ENCODE assay signal across 10 cellular contexts in genomic region chr2:110847651-110848050, GRCh38.
"Had no signal": no experiment of that assay in that cellular context is flagged by ENCODE, and none has a peak within 500 bp of the region (broad histone marks: within the 10 kb centered on the region; RNA-seq: fewer than 3 reads in every experiment).

No MANE protein-coding gene starts in this region.

- ATAC-seq: gastrocnemius medialis, SK-N-SH treated with all-trans-retinoic acid at 6 μM for 48 hours, WTC11 had no signal

- H3K9ac ChIP-seq: parathyroid adenoma had no signal

- H3K4me3 Mint-ChIP-seq: WTC11 had no signal

- H3K36me3 ChIP-seq: gastrocnemius medialis, heart right ventricle, tibial nerve had no signal

- H3K4me3 ChIP-seq: gastrocnemius medialis, heart right ventricle, tibial nerve had no signal

- DNase-seq: gastrocnemius medialis, heart right ventricle, kidney glomerular epithelial cell, mesendoderm, retina, SHP77 had no signal

- H3K27ac ChIP-seq: gastrocnemius medialis, heart right ventricle, parathyroid adenoma, tibial nerve had no signal

- H3K4me1 ChIP-seq: gastrocnemius medialis, heart right ventricle, parathyroid adenoma, tibial nerve had no signal

- H3K79me2 ChIP-seq: parathyroid adenoma had no signal

- H3K9me3 ChIP-seq: gastrocnemius medialis, heart right ventricle, tibial nerve had no signal

- H2AFZ ChIP-seq: parathyroid adenoma had no signal

- H3K27me3 ChIP-seq: gastrocnemius medialis, tibial nerve had no signal
